Comparison of ENCODE assay signal across 31 cellular contexts in genomic region chr14:61031026-61031425, GRCh38.
"Had no signal": no experiment of that assay in that cellular context is flagged by ENCODE, and none has a peak within 500 bp of the region (broad histone marks: within the 10 kb centered on the region; RNA-seq: fewer than 3 reads in every experiment).

No MANE protein-coding gene starts in this region.

- FAIRE-seq: TTC549 had no signal

- H3K4me3 ChIP-seq: ascending aorta, breast epithelium, Peyer's patch had no signal

- DNase-seq: activated CD4-positive, alpha-beta T cell treated with anti-CD3 and anti-CD28 coated beads for 36 hours; activated CD4-positive, alpha-beta T cell treated with anti-CD3 and anti-CD28 coated beads, Interleukin-2, amount 10 ng/mL, durations not matched to agents 7 days and 5 days; activated CD4-positive, alpha-beta T cell treated with anti-CD3 and anti-CD28 coated beads, Interleukin-2, amount 50 U/mL, for 48 hours; activated CD8-positive, alpha-beta T cell treated with anti-CD3 and anti-CD28 coated beads, Interleukin-2, amount 10 ng/mL, durations not matched to agents 7 days and 5 days; activated gamma-delta T cell; activated naive CD4-positive, alpha-beta T cell treated with Interleukin-2 at 50 U/mL for 16 hours; activated naive CD8-positive, alpha-beta T cell treated with anti-CD3 and anti-CD28 coated beads, Interleukin-2, amount 10 ng/mL, durations not matched to agents 7 days and 5 days; activated T-cell treated with anti-CD3 and anti-CD28 coated beads, Interleukin-2, amount 50 U/mL, for 24 hours; amygdala; MV-4-11; NCI-H1092; NCI-H1436 treated with DMSO at 0.1 percent for 48 hours; NCI-H1694 treated with DMSO at 0.1 percent for 48 hours; NCI-H2029; NCI-H510A; NCI-H526; NCI-H748 treated with DMSO at 0.1 percent for 48 hours; NK-92 treated with Interleukin-12 subunit alpha and Interleukin-12 subunit beta, amount 100 ng/mL, for 24 hours; PC-3; Peyer's patch; RPMI8226; SHP77 treated with DMSO at 0.1 percent for 48 hours had no signal

- H3K27ac Mint-ChIP-seq: activated CD4-positive, alpha-beta T cell treated with anti-CD3 and anti-CD28 coated beads for 36 hours; activated CD4-positive, alpha-beta T cell treated with anti-CD3 and anti-CD28 coated beads, Interleukin-2, amount 10 ng/mL, durations not matched to agents 7 days and 5 days; activated CD8-positive, alpha-beta T cell treated with anti-CD3 and anti-CD28 coated beads, Interleukin-2, amount 10 ng/mL, durations not matched to agents 7 days and 5 days; activated naive CD4-positive, alpha-beta T cell treated with anti-CD3 and anti-CD28 coated beads, Interleukin-2, amount 50 U/mL, for 24 hours; activated naive CD8-positive, alpha-beta T cell treated with anti-CD3 and anti-CD28 coated beads, Interleukin-2, amount 10 ng/mL, durations not matched to agents 7 days and 5 days; activated T-cell treated with anti-CD3 and anti-CD28 coated beads, Interleukin-2, amount 50 U/mL, for 24 hours; activated T-helper 2 cell treated with anti-CD3 and anti-CD28 coated beads, Interferon-gamma antibody, Interleukin-2, Interleukin-4, amounts not matched to agents 10 μg/mL and 5 μg/mL and 100 μg/mL, durations not matched to agents 14 hours and 24 hours and 36 hours; T-helper 2 cell treated with Interferon-gamma antibody and Interleukin-4, amounts not matched to agents 5 μg/mL and 100 μg/mL, for 36 hours; WTC11 had no signal

- H3K4me1 ChIP-seq: ascending aorta, breast epithelium, Peyer's patch had no signal

- H3K9ac ChIP-seq: KMS-11 had no signal

- H3K4me2 ChIP-seq: KMS-11 had no signal

- H3K9me3 ChIP-seq: ascending aorta, breast epithelium, Peyer's patch had no signal

- H3K36me3 Mint-ChIP-seq: WTC11 had no signal

- H3K36me3 ChIP-seq: ascending aorta, breast epithelium, Peyer's patch had no signal

- H3K27me3 ChIP-seq: ascending aorta, breast epithelium, Peyer's patch had no signal

- H3K27ac ChIP-seq: ascending aorta, breast epithelium, KMS-11, Peyer's patch had no signal

- H3K4me3 Mint-ChIP-seq: activated CD4-positive, alpha-beta T cell treated with anti-CD3 and anti-CD28 coated beads for 36 hours; activated CD4-positive, alpha-beta T cell treated with anti-CD3 and anti-CD28 coated beads, Interleukin-2, amount 10 ng/mL, durations not matched to agents 7 days and 5 days; activated CD8-positive, alpha-beta T cell treated with anti-CD3 and anti-CD28 coated beads, Interleukin-2, amount 10 ng/mL, durations not matched to agents 7 days and 5 days; activated naive CD4-positive, alpha-beta T cell treated with anti-CD3 and anti-CD28 coated beads, Interleukin-2, amount 50 U/mL, for 24 hours; activated naive CD8-positive, alpha-beta T cell treated with anti-CD3 and anti-CD28 coated beads, Interleukin-2, amount 10 ng/mL, durations not matched to agents 7 days and 5 days; activated T-cell treated with anti-CD3 and anti-CD28 coated beads, Interleukin-2, amount 50 U/mL, for 24 hours; T-helper 2 cell treated with Interferon-gamma antibody and Interleukin-4, amounts not matched to agents 5 μg/mL and 100 μg/mL, for 36 hours; WTC11 had no signal

- H3K27me3 Mint-ChIP-seq: activated CD4-positive, alpha-beta T cell treated with anti-CD3 and anti-CD28 coated beads for 36 hours; activated CD4-positive, alpha-beta T cell treated with anti-CD3 and anti-CD28 coated beads, Interleukin-2, amount 10 ng/mL, durations not matched to agents 7 days and 5 days; activated naive CD4-positive, alpha-beta T cell treated with anti-CD3 and anti-CD28 coated beads, Interleukin-2, amount 50 U/mL, for 24 hours; activated T-cell treated with anti-CD3 and anti-CD28 coated beads, Interleukin-2, amount 50 U/mL, for 24 hours had no signal

- H3K9me3 Mint-ChIP-seq: activated CD4-positive, alpha-beta T cell treated with anti-CD3 and anti-CD28 coated beads, Interleukin-2, amount 10 ng/mL, durations not matched to agents 7 days and 5 days; activated naive CD4-positive, alpha-beta T cell treated with anti-CD3 and anti-CD28 coated beads, Interleukin-2, amount 50 U/mL, for 24 hours; activated naive CD8-positive, alpha-beta T cell treated with anti-CD3 and anti-CD28 coated beads, Interleukin-2, amount 10 ng/mL, durations not matched to agents 7 days and 5 days; activated T-cell treated with anti-CD3 and anti-CD28 coated beads, Interleukin-2, amount 50 U/mL, for 24 hours; activated T-helper 2 cell treated with anti-CD3 and anti-CD28 coated beads, Interferon-gamma antibody, Interleukin-2, Interleukin-4, amounts not matched to agents 10 μg/mL and 5 μg/mL and 100 μg/mL, durations not matched to agents 14 hours and 24 hours and 36 hours; T-helper 2 cell treated with Interferon-gamma antibody and Interleukin-4, amounts not matched to agents 5 μg/mL and 100 μg/mL, for 36 hours; WTC11 had no signal

- ATAC-seq: activated CD4-positive, alpha-beta T cell treated with anti-CD3 and anti-CD28 coated beads for 36 hours; activated CD4-positive, CD25-positive, alpha-beta regulatory T cell treated with anti-CD3 and anti-CD28 coated beads, Interleukin-2, amount 50 U/mL, for 24 hours; activated CD8-positive, alpha-beta T cell treated with anti-CD3 and anti-CD28 coated beads, Interleukin-2, amount 10 ng/mL, durations not matched to agents 7 days and 5 days; PC-3; WTC11 had no signal
